Comparison of ENCODE assay signal across 10 cellular contexts in the genomic region with DNA sequence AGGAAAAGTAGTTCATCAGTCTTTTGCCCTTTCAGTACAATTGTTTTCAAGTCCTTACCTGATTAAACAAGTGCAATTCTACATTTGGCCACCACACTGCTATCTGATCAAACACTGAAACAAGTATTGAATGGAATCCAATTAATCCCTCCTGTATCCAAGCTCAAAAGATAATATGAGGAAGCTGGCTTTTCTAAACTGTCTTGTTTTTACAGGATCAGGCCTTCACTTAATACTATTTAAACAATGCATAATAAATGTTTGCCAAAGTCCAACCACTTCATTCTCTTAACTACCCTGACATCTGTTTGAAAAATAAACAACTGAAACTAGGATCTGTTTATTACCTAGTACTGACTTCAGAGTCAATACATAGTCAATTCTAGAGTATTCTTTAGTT.
DNase-seq lines count a peak whose midpoint lies in the region; ATAC-seq, FAIRE-seq and TF ChIP-seq lines count a peak whose summit lies in the region.
"Had no signal": no experiment of that assay in that cellular context is flagged by ENCODE, and none has a peak within 500 bp of the region (broad histone marks: within the 10 kb centered on the region; RNA-seq: fewer than 3 reads in every experiment).

No MANE protein-coding gene starts in this region.

- H3K9me3 Mint-ChIP-seq in CD4-positive, alpha-beta T cell = no peaks in the 10 kb centered on the region

- no peak overlapping the region for H3K4me3 Mint-ChIP-seq in CD4-positive, alpha-beta T cell
- H3K4me3 Mint-ChIP-seq: CD4-positive, CD25-positive, alpha-beta regulatory T cell had no signal

- no peak overlapping the region for H3K27ac ChIP-seq in ACC112 (ENCODE audit: low read depth, low read length)
- no peak overlapping the region for H3K27ac ChIP-seq in KMS-11
- no peak overlapping the region for H3K27ac ChIP-seq in keratinocyte (ENCODE audit: control insufficient read depth, insufficient read depth, low read length)
- H3K27ac ChIP-seq in CD4-positive, alpha-beta T cell (ENCODE audit: low read depth, low read length) = no peak overlapping the region

- H3K36me3 ChIP-seq in ACC112 (ENCODE audit: insufficient read depth, low read length) (no peaks in the 10 kb centered on the region; the same call in 1 of the 2 replicates), KMS-11 (ENCODE audit: insufficient read depth) (no peaks in the 10 kb centered on the region), keratinocyte (ENCODE audit: control insufficient read depth in 2 of 2, extremely low read depth in 1 of 2, insufficient read depth in 2 of 2, low read length in 2 of 2) (peaks cover 0 to 2% of the 10 kb centered on the region in 2 experiments)

- H3K27ac Mint-ChIP-seq in CD4-positive, alpha-beta T cell = no peak overlapping the region
- H3K27ac Mint-ChIP-seq: CD4-positive, CD25-positive, alpha-beta regulatory T cell had no signal

- no peaks in the 10 kb centered on the region for H4K20me1 ChIP-seq in KMS-11 (ENCODE audit: insufficient read depth)
- H4K20me1 ChIP-seq in keratinocyte (ENCODE audit: control insufficient read depth, extremely low read depth, insufficient read depth, low read length) = no peaks in the 10 kb centered on the region

- DNase-seq in SW480 (ENCODE audit: low spot score) (peak; percentile 7), keratinocyte (ENCODE audit: low read depth, low spot score) (no peak)
- DNase-seq in CD4-positive, alpha-beta T cell = no peak
- DNase-seq in activated effector memory CD4-positive, alpha-beta T cell treated with anti-CD3 and anti-CD28 coated beads, Interleukin-2, amount 50 U/mL, for 16 hours = no peak
- DNase-seq: dorsolateral prefrontal cortex had no signal

- no peaks in the 10 kb centered on the region for H3K27me3 Mint-ChIP-seq in CD4-positive, alpha-beta T cell
- H3K27me3 Mint-ChIP-seq: CD4-positive, CD25-positive, alpha-beta regulatory T cell had no signal

- dilution Hi-C loops in keratinocyte (cut with MboI; ENCODE audit: extremely low pct_ligation_motif_present, low sequenced_read_pairs) = no loop called here

- POLR2A ChIA-PET in CD4-positive, alpha-beta T cell (lab: Charles Lee) = no interaction called here

- H3K27me3 ChIP-seq in ACC112 (ENCODE audit: insufficient read depth, low read length) (no peaks in the 10 kb centered on the region), KMS-11 (ENCODE audit: insufficient read depth, low read depth) (no peaks in the 10 kb centered on the region), keratinocyte (ENCODE audit: control insufficient read depth, extremely low read depth, insufficient read depth, low read length) (no peaks in the 10 kb centered on the region)
- H3K27me3 ChIP-seq in CD4-positive, alpha-beta T cell (ENCODE audit: control insufficient read depth, insufficient read depth, low read length) = no peaks in the 10 kb centered on the region
- H3K27me3 ChIP-seq: dorsolateral prefrontal cortex had no signal

- ATAC-seq in CD4-positive, alpha-beta T cell (ENCODE audit: poor library complexity) = no peak
- no peak for ATAC-seq in HG02571 (IDR thresholded peaks at IDR 0.05; ENCODE audit: unreplicated experiment)
- no peak for ATAC-seq in GM19463 (IDR thresholded peaks at IDR 0.05; ENCODE audit: unreplicated experiment)

- H2AFZ ChIP-seq in ACC112 (ENCODE audit: low read length, unreplicated experiment) (peak overlapping the region; percentile 73), KMS-11 (ENCODE audit: low read depth) (no peak overlapping the region), keratinocyte (ENCODE audit: control insufficient read depth, low read length) (no peak overlapping the region)

- H3K4me1 Mint-ChIP-seq in CD4-positive, alpha-beta T cell (ENCODE audit: low read depth) = peaks cover 14% of the 10 kb centered on the region

- H3K79me2 ChIP-seq in ACC112 (ENCODE audit: control insufficient read depth, insufficient read depth, low read length, unreplicated experiment) = no peaks in the 10 kb centered on the region
- no peaks in the 10 kb centered on the region for H3K79me2 ChIP-seq in KMS-11 (ENCODE audit: insufficient read depth, low read depth)
- no peaks in the 10 kb centered on the region for H3K79me2 ChIP-seq in keratinocyte (ENCODE audit: control insufficient read depth, insufficient read depth, low read length)

- CTCF ChIA-PET in CD4-positive, alpha-beta T cell (lab: Charles Lee) = no interaction called here

- H3K4me1 ChIP-seq in ACC112 (ENCODE audit: control insufficient read depth, insufficient read depth, low read length, unreplicated experiment) = peaks cover 16% of the 10 kb centered on the region
- peaks cover 67% of the 10 kb centered on the region for H3K4me1 ChIP-seq in KMS-11 (ENCODE audit: low read depth, poor library complexity, severe bottlenecking)
- peaks cover 9% of the 10 kb centered on the region for H3K4me1 ChIP-seq in keratinocyte (ENCODE audit: control insufficient read depth, extremely low read depth, insufficient read depth, low read length)

- H3K9ac ChIP-seq in KMS-11 (no peak overlapping the region), keratinocyte (ENCODE audit: control insufficient read depth, extremely low read depth, insufficient read depth, low read length) (no peak overlapping the region)

- H3K4me3 ChIP-seq in ACC112 (ENCODE audit: low read depth, low read length) (peak overlapping the region; percentile 67), KMS-11 (IDR thresholded peaks at IDR 0.05; ENCODE audit: insufficient read depth, low read depth, low read length) (no peak overlapping the region), keratinocyte (ENCODE audit: control insufficient read depth in 2 of 3, extremely low read depth in 1 of 3, insufficient read depth in 2 of 3, low read depth in 1 of 3, low read length in 3 of 3) (no peak overlapping the region)

- no peaks in the 10 kb centered on the region for H3K9me3 ChIP-seq in keratinocyte (ENCODE audit: control insufficient read depth, low read depth, low read length)
- no peaks in the 10 kb centered on the region for H3K9me3 ChIP-seq in CD4-positive, alpha-beta T cell (ENCODE audit: control insufficient read depth, low read length)

- H3K4me2 ChIP-seq in KMS-11 (peak overlapping the region; percentile 18; the same call in 1 of the 2 replicates), keratinocyte (ENCODE audit: control insufficient read depth, extremely low read depth, insufficient read depth, low read depth, low read length) (no peak overlapping the region)

- H3K9me1 ChIP-seq in keratinocyte (ENCODE audit: control insufficient read depth, extremely low read depth, insufficient read depth, low read length) = no peaks in the 10 kb centered on the region

- TF ChIP-seq CTCF in KMS-11 (conservative IDR thresholded peaks at IDR 0.05; ENCODE audit: low read depth, low read length) = 0 out of 2 replicates have a peak, but pooled peaks have one; percentile 40
- TF ChIP-seq CTCF in keratinocyte (optimal IDR thresholded peaks at IDR 0.05 in 1 of 3, IDR thresholded peaks at IDR 0.05 in 1 of 3, conservative IDR thresholded peaks at IDR 0.05 in 1 of 3; ENCODE audit: extremely low read depth in 1 of 3, insufficient read depth in 2 of 3, low read length in 3 of 3) = peak in 2 of 3 experiments; percentile 23 to 27
- TF ChIP-seq CTCF in CD4-positive, alpha-beta T cell (IDR thresholded peaks at IDR 0.05) = no peak

- FAIRE-seq in keratinocyte (lab: Jason Lieb, UNC) = no peak

- no peaks in the 10 kb centered on the region for H3K36me3 Mint-ChIP-seq in CD4-positive, alpha-beta T cell (ENCODE audit: low read depth)

- intact Hi-C loops in CD4-positive, alpha-beta T cell (cut with DNase I, micrococcal nuclease) = loop anchor here in 1 of 2 experiments (10.0 kb wide), 1 partner anchor 278 kb away; a partner anchor contains a TSS
